In genomic region chr7:3892686-3893085, GRCh38 we compare ENCODE assay signal across 30 cellular contexts.
"Had no signal": no experiment of that assay in that cellular context is flagged by ENCODE, and none has a peak within 500 bp of the region (broad histone marks: within the 10 kb centered on the region; RNA-seq: fewer than 3 reads in every experiment).

No MANE protein-coding gene starts in this region.

- DNase-seq: activated CD4-positive, alpha-beta memory T cell treated with anti-CD3 and anti-CD28 coated beads for 36 hours; activated CD4-positive, alpha-beta T cell treated with anti-CD3 and anti-CD28 coated beads, Interleukin-2, amount 10 ng/mL, durations not matched to agents 24 days and 14 days; activated CD4-positive, CD25-positive, alpha-beta regulatory T cell treated with anti-CD3 and anti-CD28 coated beads, Interleukin-2, amount 50 U/mL, for 72 hours; activated CD8-positive, alpha-beta memory T cell treated with anti-CD3 and anti-CD28 coated beads, Interleukin-2, amount 50 U/mL, for 4 hours; activated gamma-delta T cell; activated naive CD4-positive, alpha-beta T cell treated with anti-CD3 and anti-CD28 coated beads, Interleukin-2, amount 10 ng/mL, durations not matched to agents 7 days and 5 days; activated naive CD8-positive, alpha-beta T cell treated with anti-CD3 and anti-CD28 coated beads, Interleukin-2, amount 10 ng/mL, durations not matched to agents 7 days and 5 days; activated T-cell treated with anti-CD3 and anti-CD28 coated beads, Interleukin-2, amount 50 U/mL, for 1 hour; brain microvascular endothelial cell; dermis blood vessel endothelial cell; effector CD4-positive, alpha-beta T cell; esophagus squamous epithelium; glutamatergic neuron; immature natural killer cell; kidney; left colon; mammary epithelial cell; nephron progenitor cell; ovary; retina; stimulated activated CD4-positive, alpha-beta T cell treated with anti-CD3 and anti-CD28 coated beads, Interleukin-12 subunit alpha, Interleukin-12 subunit beta, amount 100 ng/mL, for 4 hours; stimulated activated CD4-positive, alpha-beta T cell treated with anti-CD3 and anti-CD28 coated beads, Interleukin-4, amount 100 ng/mL, for 1 hour; stimulated activated naive CD8-positive, alpha-beta T cell treated with anti-CD3 and anti-CD28 coated beads, Interleukin-15, Interleukin-2, amounts not matched to agents 100 U/mL and 50 U/mL, for 24 hours; testis had no signal

- H3K27ac ChIP-seq: ascending aorta, brain microvascular endothelial cell, esophagus squamous epithelium, ovary, prostate gland, testis, vagina had no signal

- H3K27me3 Mint-ChIP-seq: activated naive CD4-positive, alpha-beta T cell treated with anti-CD3 and anti-CD28 coated beads, Interleukin-2, amount 10 ng/mL, durations not matched to agents 7 days and 5 days had no signal

- H3K27me3 ChIP-seq: ascending aorta, brain microvascular endothelial cell, ovary, testis, vagina had no signal

- H3K36me3 Mint-ChIP-seq: activated CD4-positive, alpha-beta memory T cell treated with anti-CD3 and anti-CD28 coated beads for 36 hours; activated naive CD4-positive, alpha-beta T cell treated with anti-CD3 and anti-CD28 coated beads, Interleukin-2, amount 10 ng/mL, durations not matched to agents 7 days and 5 days; activated naive CD8-positive, alpha-beta T cell treated with anti-CD3 and anti-CD28 coated beads, Interleukin-2, amount 10 ng/mL, durations not matched to agents 7 days and 5 days; immature natural killer cell; type B pancreatic cell had no signal

- H3K9me3 ChIP-seq: ascending aorta, esophagus squamous epithelium, ovary, prostate gland, testis, vagina had no signal

- H3K4me1 ChIP-seq: prostate gland, testis, vagina had no signal

- H3K4me1 Mint-ChIP-seq: activated CD4-positive, alpha-beta T cell treated with anti-CD3 and anti-CD28 coated beads, Interleukin-2, amount 10 ng/mL, durations not matched to agents 24 days and 14 days; activated naive CD4-positive, alpha-beta T cell treated with anti-CD3 and anti-CD28 coated beads, Interleukin-2, amount 10 ng/mL, durations not matched to agents 7 days and 5 days; activated naive CD8-positive, alpha-beta T cell treated with anti-CD3 and anti-CD28 coated beads, Interleukin-2, amount 10 ng/mL, durations not matched to agents 7 days and 5 days; immature natural killer cell had no signal

- H3K27ac Mint-ChIP-seq: activated CD4-positive, alpha-beta memory T cell treated with anti-CD3 and anti-CD28 coated beads for 36 hours; activated CD4-positive, alpha-beta T cell treated with anti-CD3 and anti-CD28 coated beads, Interleukin-2, amount 10 ng/mL, durations not matched to agents 24 days and 14 days; activated naive CD4-positive, alpha-beta T cell treated with anti-CD3 and anti-CD28 coated beads, Interleukin-2, amount 10 ng/mL, durations not matched to agents 7 days and 5 days; activated naive CD8-positive, alpha-beta T cell treated with anti-CD3 and anti-CD28 coated beads, Interleukin-2, amount 10 ng/mL, durations not matched to agents 7 days and 5 days; immature natural killer cell; nephron progenitor cell; type B pancreatic cell had no signal

- ATAC-seq: left colon; sciatic nerve; stimulated activated naive CD8-positive, alpha-beta T cell treated with anti-CD3 and anti-CD28 coated beads, Interleukin-15, Interleukin-2, amounts not matched to agents 100 U/mL and 50 U/mL, for 24 hours had no signal

- H3K4me3 ChIP-seq: ascending aorta, esophagus squamous epithelium, ovary, prostate gland, skin epidermis, testis, vagina had no signal

- H3K4me3 Mint-ChIP-seq: activated CD4-positive, alpha-beta memory T cell treated with anti-CD3 and anti-CD28 coated beads for 36 hours; activated CD4-positive, alpha-beta T cell treated with anti-CD3 and anti-CD28 coated beads, Interleukin-2, amount 10 ng/mL, durations not matched to agents 24 days and 14 days; activated naive CD4-positive, alpha-beta T cell treated with anti-CD3 and anti-CD28 coated beads, Interleukin-2, amount 10 ng/mL, durations not matched to agents 7 days and 5 days; activated naive CD8-positive, alpha-beta T cell treated with anti-CD3 and anti-CD28 coated beads, Interleukin-2, amount 10 ng/mL, durations not matched to agents 7 days and 5 days; immature natural killer cell; nephron progenitor cell; type B pancreatic cell had no signal

- H3K36me3 ChIP-seq: ascending aorta, brain microvascular endothelial cell, esophagus squamous epithelium, ovary, prostate gland, vagina had no signal

- H3K9me3 Mint-ChIP-seq: activated CD4-positive, alpha-beta memory T cell treated with anti-CD3 and anti-CD28 coated beads for 36 hours; activated CD4-positive, alpha-beta T cell treated with anti-CD3 and anti-CD28 coated beads, Interleukin-2, amount 10 ng/mL, durations not matched to agents 24 days and 14 days; activated naive CD4-positive, alpha-beta T cell treated with anti-CD3 and anti-CD28 coated beads, Interleukin-2, amount 10 ng/mL, durations not matched to agents 7 days and 5 days; activated naive CD8-positive, alpha-beta T cell treated with anti-CD3 and anti-CD28 coated beads, Interleukin-2, amount 10 ng/mL, durations not matched to agents 7 days and 5 days; immature natural killer cell; nephron progenitor cell had no signal
